ENCODE assay signal across 1 cellular context in genomic region chr4:78765607-78766006, GRCh38.
TF ChIP-seq lines count a peak whose summit lies in the region.

No MANE protein-coding gene starts in this region.

TF ChIP-seq in IMR-90, 13 proteins besides CTCF, POLR2A, EP300 and RAD21:
- TF ChIP-seq MAFK (IDR thresholded peaks at IDR 0.05; ENCODE audit: low read depth, low read length) (no peak), ELK1 (IDR thresholded peaks at IDR 0.05; ENCODE audit: borderline replicate concordance, low read depth, low read length) (no peak), CEBPB (IDR thresholded peaks at IDR 0.05; ENCODE audit: low read depth, low read length) (no peak), MXI1 (IDR thresholded peaks at IDR 0.05; ENCODE audit: borderline replicate concordance, low read depth, low read length) (no peak), MAZ (IDR thresholded peaks at IDR 0.05; ENCODE audit: borderline replicate concordance, low read depth, low read length) (no peak)
TF ChIP-seq in IMR-90: peak in this region for 0.
